8 cellular contexts compared by ENCODE assay signal in the genomic region with DNA sequence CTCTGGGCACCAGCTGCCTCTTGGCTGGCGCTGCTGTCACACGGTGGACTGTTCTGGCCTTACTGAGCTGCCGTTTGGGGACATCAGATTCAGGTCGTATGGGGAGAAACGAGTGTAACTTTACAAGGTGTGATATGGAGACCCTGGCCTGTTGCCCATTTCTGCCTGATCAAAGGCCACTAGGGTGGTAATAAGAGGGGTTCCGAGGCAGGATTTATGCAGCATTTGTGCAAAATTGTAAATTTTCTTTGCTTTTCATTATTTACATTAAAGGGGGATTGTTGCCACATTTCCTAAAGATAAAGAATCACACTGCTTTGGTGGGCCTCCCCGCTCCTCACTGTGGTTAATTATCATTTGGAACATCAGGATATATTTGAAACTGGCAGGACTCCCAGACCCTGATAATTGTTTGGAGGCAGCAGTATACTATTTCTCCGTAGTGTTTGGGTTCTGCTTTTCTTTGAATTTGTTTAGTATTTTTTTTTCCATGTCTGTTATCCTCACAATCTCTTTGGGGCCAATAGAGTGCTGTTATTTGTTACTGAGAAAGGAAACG. TPM values are rescaled to one million over a fixed set of nuclear protein-coding genes. Genes with fewer than 3 reads are reported as not detected.
DNase-seq lines count a peak whose midpoint lies in the region; ATAC-seq and TF ChIP-seq lines count a peak whose summit lies in the region.

No MANE protein-coding gene starts in this region.

- no peaks in the 10 kb centered on the region for H3K27me3 ChIP-seq in Panc1 (ENCODE audit: control insufficient read depth, insufficient read depth, low read length)

- intact Hi-C loops in Panc1 (cut with micrococcal nuclease; ENCODE audit: unreplicated experiment) = no loop called here

- no peak for ATAC-seq in stimulated activated naive CD8-positive, alpha-beta T cell treated with anti-CD3 and anti-CD28 coated beads, Interleukin-15, Interleukin-2, amounts not matched to agents 100 U/mL and 50 U/mL, for 24 hours
- ATAC-seq in Panc1 = peak; percentile 66
- no peak for ATAC-seq in GM19455 (IDR thresholded peaks at IDR 0.05; ENCODE audit: unreplicated experiment)
- ATAC-seq in HG02884 (IDR thresholded peaks at IDR 0.05; ENCODE audit: unreplicated experiment) = no peak

- POLR2A ChIA-PET in Panc1 (lab: Charles Lee) = interaction anchor here (0.5 kb wide), 1 partner anchor 134 kb away, joined by 6 read pairs; no protein-coding TSS in a partner anchor

- TF ChIP-seq CTCF in Panc1 (IDR thresholded peaks at IDR 0.05) (no peak), epithelial cell of esophagus (IDR thresholded peaks at IDR 0.05; ENCODE audit: insufficient read depth, low read depth, low read length, missing control alignments) (no peak), osteocyte (IDR thresholded peaks at IDR 0.05) (no peak)

- H3K4me1 Mint-ChIP-seq in stimulated activated naive CD8-positive, alpha-beta T cell treated with anti-CD3 and anti-CD28 coated beads, Interleukin-15, Interleukin-2, amounts not matched to agents 100 ng/mL and 50 ng/mL, for 24 hours (ENCODE audit: low read depth) = peaks cover 52% of the 10 kb centered on the region
- H3K4me1 Mint-ChIP-seq in osteocyte (ENCODE audit: unreplicated experiment) = peaks cover 30% of the 10 kb centered on the region

- no TSS peak for BruUV-seq in Panc1 (replicated peaks; lab: Mats Ljungman, UMichigan)

- H3K27ac Mint-ChIP-seq in stimulated activated naive CD8-positive, alpha-beta T cell treated with anti-CD3 and anti-CD28 coated beads, Interleukin-15, Interleukin-2, amounts not matched to agents 100 ng/mL and 50 ng/mL, for 24 hours = peak overlapping the region; percentile 94
- H3K27ac Mint-ChIP-seq in osteocyte (ENCODE audit: unreplicated experiment) = peak overlapping the region; percentile 90

- peaks cover 23% of the 10 kb centered on the region for H3K4me1 ChIP-seq in Panc1 (ENCODE audit: control insufficient read depth, insufficient read depth, low read length)

- peaks cover 22% of the 10 kb centered on the region for H3K36me3 Mint-ChIP-seq in stimulated activated naive CD8-positive, alpha-beta T cell treated with anti-CD3 and anti-CD28 coated beads, Interleukin-15, Interleukin-2, amounts not matched to agents 100 ng/mL and 50 ng/mL, for 24 hours (ENCODE audit: low read depth)
- peaks cover 16% of the 10 kb centered on the region for H3K36me3 Mint-ChIP-seq in osteocyte (ENCODE audit: unreplicated experiment)

- CTCF ChIA-PET in Panc1 (lab: Charles Lee) = no interaction called here

- peak overlapping the region; percentile 93 for H3K4me3 Mint-ChIP-seq in stimulated activated naive CD8-positive, alpha-beta T cell treated with anti-CD3 and anti-CD28 coated beads, Interleukin-15, Interleukin-2, amounts not matched to agents 100 ng/mL and 50 ng/mL, for 24 hours
- H3K4me3 Mint-ChIP-seq in osteocyte (ENCODE audit: unreplicated experiment) = peak overlapping the region; percentile 88

- no peaks in the 10 kb centered on the region for H3K27me3 Mint-ChIP-seq in stimulated activated naive CD8-positive, alpha-beta T cell treated with anti-CD3 and anti-CD28 coated beads, Interleukin-15, Interleukin-2, amounts not matched to agents 100 ng/mL and 50 ng/mL, for 24 hours
- no peaks in the 10 kb centered on the region for H3K27me3 Mint-ChIP-seq in osteocyte (ENCODE audit: unreplicated experiment)

- no peak for DNase-seq in stimulated activated naive CD8-positive, alpha-beta T cell treated with anti-CD3 and anti-CD28 coated beads, Interleukin-15, Interleukin-2, amounts not matched to agents 100 U/mL and 50 U/mL, for 24 hours
- DNase-seq in Panc1 (ENCODE audit: low read depth, low spot score) (peak; percentile 22), epithelial cell of esophagus (ENCODE audit: low read depth) (no peak), osteocyte (ENCODE audit: extremely low spot score, unreplicated experiment) (no peak), T-helper 9 cell (no peak)

- H3K27ac ChIP-seq in Panc1 (ENCODE audit: low read length) = peak overlapping the region; percentile 91

- H3K9me3 Mint-ChIP-seq in stimulated activated naive CD8-positive, alpha-beta T cell treated with anti-CD3 and anti-CD28 coated beads, Interleukin-15, Interleukin-2, amounts not matched to agents 100 ng/mL and 50 ng/mL, for 24 hours = no peaks in the 10 kb centered on the region
- no peaks in the 10 kb centered on the region for H3K9me3 Mint-ChIP-seq in osteocyte (ENCODE audit: unreplicated experiment)

- H3K36me3 ChIP-seq in Panc1 (ENCODE audit: control insufficient read depth, insufficient read depth, low read length) = 0 out of 2 replicates have a peak, but pooled peaks cover 3% of the 10 kb centered on the region

- in situ Hi-C loops in Panc1 (cut with HindIII; ENCODE audit: low pct_unique_long_range_greater_than_20kb, low sequenced_read_pairs) = no loop called here

- no peaks in the 10 kb centered on the region for H3K9me3 ChIP-seq in Panc1 (ENCODE audit: control insufficient read depth, insufficient read depth, low read depth, low read length)

- H3K4me3 ChIP-seq in Panc1 (ENCODE audit: low read depth in 2 of 2, low read length in 2 of 2) = peak overlapping the region; percentile 70 to 76
- H3K4me3 ChIP-seq in epithelial cell of esophagus (ENCODE audit: low read length) = peak overlapping the region; percentile 77

RNA-seq across cellular contexts. Expression of a gene that starts 0.9 kb away (rescaled TPM):
- 30.4 TPM for total RNA-seq in Panc1 (2021; ENCODE audit: unreplicated experiment)
- 19.0 TPM for polyA plus RNA-seq in Panc1 (2012; ENCODE audit: insufficient read length)
- total RNA-seq in osteocyte = 22.2 and 23.9 TPM in 2 replicates

RNA-seq across cellular contexts. Expression of a gene that starts 55.5 kb away (rescaled TPM):
- 17.4 TPM for total RNA-seq in Panc1 (2021; ENCODE audit: unreplicated experiment)
- polyA plus RNA-seq in Panc1 (2012; ENCODE audit: insufficient read length) = 8.5 TPM
- total RNA-seq in osteocyte = 10.8 and 12.7 TPM in 2 replicates
